In the genomic region with DNA sequence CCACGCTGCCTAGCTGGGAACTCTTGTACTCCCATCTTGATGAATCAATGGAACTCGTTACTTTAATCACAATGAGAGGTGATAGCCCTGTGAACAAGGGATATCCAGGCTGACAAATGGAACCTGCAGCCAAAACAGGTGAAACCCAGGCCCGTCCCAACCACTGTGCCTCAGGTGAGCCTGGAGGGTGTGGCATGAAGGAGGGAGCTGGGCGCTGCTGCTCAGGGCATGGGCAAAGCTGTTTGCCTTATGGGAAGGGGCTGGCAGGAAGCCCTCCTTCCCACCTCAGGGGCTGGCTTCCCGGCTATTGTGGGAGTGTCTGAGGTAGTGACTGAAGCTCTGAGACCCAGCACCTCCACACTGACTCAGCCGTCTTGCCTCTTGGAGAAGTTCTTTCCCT, we compare ENCODE assay signal across 38 cellular contexts.
"Had no signal": no experiment of that assay in that cellular context is flagged by ENCODE, and none has a peak within 500 bp of the region (broad histone marks: within the 10 kb centered on the region; RNA-seq: fewer than 3 reads in every experiment).

No MANE protein-coding gene starts in this region.

- H3K27ac Mint-ChIP-seq: activated naive CD4-positive, alpha-beta T cell treated with anti-CD3 and anti-CD28 coated beads for 36 hours; activated naive CD4-positive, alpha-beta T cell treated with anti-CD3 and anti-CD28 coated beads, Interleukin-2, amount 10 ng/mL, durations not matched to agents 7 days and 5 days; activated naive CD4-positive, alpha-beta T cell treated with anti-CD3 and anti-CD28 coated beads, Interleukin-2, amount 50 U/mL, for 24 hours; activated naive CD8-positive, alpha-beta T cell; activated naive CD8-positive, alpha-beta T cell treated with anti-CD3 and anti-CD28 coated beads for 36 hours; activated naive CD8-positive, alpha-beta T cell treated with anti-CD3 and anti-CD28 coated beads, Interleukin-2, amount 10 ng/mL, durations not matched to agents 7 days and 5 days; activated naive CD8-positive, alpha-beta T cell treated with anti-CD3 and anti-CD28 coated beads, Interleukin-2, amount 50 U/mL, for 24 hours; activated T-cell treated with anti-CD3 and anti-CD28 coated beads, Interleukin-2, amount 50 U/mL, for 24 hours; activated T-cell treated with anti-CD3 and anti-CD28 coated beads, Interleukin-2, amount 50 U/mL, for 72 hours; activated T-helper 1 cell treated with anti-CD3 and anti-CD28 coated beads, Interleukin-12 subunit alpha, Interleukin-12 subunit beta, Interleukin-2, Interleukin-4 antibody, amounts not matched to agents 30 ng/mL and 10 ng/mL and 1 ng/mL, durations not matched to agents 14 hours and 24 hours and 36 hours; activated T-helper 17 cell treated with anti-CD3 and anti-CD28 coated beads, Interleukin-2, amount 50 U/mL, for 72 hours; activated T-helper 2 cell treated with anti-CD3 and anti-CD28 coated beads, Interferon-gamma antibody, Interleukin-2, Interleukin-4, amounts not matched to agents 10 μg/mL and 5 μg/mL and 100 μg/mL, durations not matched to agents 14 hours and 24 hours and 36 hours; brain had no signal

- H3K36me3 ChIP-seq: adrenal gland, ascending aorta, brain microvascular endothelial cell, breast epithelium, cardiac muscle cell had no signal

- DNase-seq: activated effector memory CD4-positive, alpha-beta T cell treated with anti-CD3 and anti-CD28 coated beads, Interleukin-2, amount 50 U/mL, for 16 hours; activated effector memory CD4-positive, alpha-beta T cell treated with Interleukin-2 at 50 U/mL for 16 hours; activated gamma-delta T cell; activated gamma-delta T cell treated with Interleukin-2 at 50 U/mL for 16 hours; activated naive CD4-positive, alpha-beta T cell; activated naive CD4-positive, alpha-beta T cell treated with anti-CD3 and anti-CD28 coated beads for 36 hours; activated naive CD4-positive, alpha-beta T cell treated with anti-CD3 and anti-CD28 coated beads, Interleukin-2, amount 10 ng/mL, durations not matched to agents 7 days and 5 days; activated naive CD4-positive, alpha-beta T cell treated with anti-CD3 and anti-CD28 coated beads, Interleukin-2, amount 50 U/mL, for 16 hours; activated naive CD4-positive, alpha-beta T cell treated with Interleukin-2 at 50 U/mL for 16 hours; activated naive CD8-positive, alpha-beta T cell treated with anti-CD3 and anti-CD28 coated beads for 36 hours; activated naive CD8-positive, alpha-beta T cell treated with anti-CD3 and anti-CD28 coated beads, Interleukin-2, amount 10 ng/mL, durations not matched to agents 7 days and 5 days; activated naive CD8-positive, alpha-beta T cell treated with anti-CD3 and anti-CD28 coated beads, Interleukin-2, amount 50 U/mL, for 24 hours; activated T-cell treated with anti-CD3 and anti-CD28 coated beads, Interleukin-2, amount 50 U/mL, for 1 hour; activated T-cell treated with anti-CD3 and anti-CD28 coated beads, Interleukin-2, amount 50 U/mL, for 24 hours; activated T-cell treated with anti-CD3 and anti-CD28 coated beads, Interleukin-2, amount 50 U/mL, for 4 hours; activated T-cell treated with anti-CD3 and anti-CD28 coated beads, Interleukin-2, amount 50 U/mL, for 48 hours; activated T-cell treated with anti-CD3 and anti-CD28 coated beads, Interleukin-2, amount 50 U/mL, for 72 hours; adrenal gland; amniotic stem cell; amygdala; anterior cingulate cortex; aorta; body of pancreas; brain microvascular endothelial cell; caudate nucleus; central memory CD4-positive, alpha-beta T cell; cerebellar nuclear complex had no signal

- H3K36me3 Mint-ChIP-seq: activated naive CD4-positive, alpha-beta T cell treated with anti-CD3 and anti-CD28 coated beads, Interleukin-2, amount 10 ng/mL, durations not matched to agents 7 days and 5 days; activated naive CD4-positive, alpha-beta T cell treated with anti-CD3 and anti-CD28 coated beads, Interleukin-2, amount 50 U/mL, for 24 hours; activated naive CD4-positive, alpha-beta T cell treated with anti-CD3 and anti-CD28 coated beads, Interleukin-2, amount 50 U/mL, for 72 hours; activated naive CD8-positive, alpha-beta T cell; activated naive CD8-positive, alpha-beta T cell treated with anti-CD3 and anti-CD28 coated beads for 36 hours; activated naive CD8-positive, alpha-beta T cell treated with anti-CD3 and anti-CD28 coated beads, Interleukin-2, amount 10 ng/mL, durations not matched to agents 7 days and 5 days; brain had no signal

- H3K4me1 ChIP-seq: adrenal gland, ascending aorta, body of pancreas, breast epithelium had no signal

- H3K4me1 Mint-ChIP-seq: activated naive CD4-positive, alpha-beta T cell treated with anti-CD3 and anti-CD28 coated beads, Interleukin-2, amount 10 ng/mL, durations not matched to agents 7 days and 5 days; activated naive CD4-positive, alpha-beta T cell treated with anti-CD3 and anti-CD28 coated beads, Interleukin-2, amount 50 U/mL, for 24 hours; activated naive CD8-positive, alpha-beta T cell treated with anti-CD3 and anti-CD28 coated beads for 36 hours; activated naive CD8-positive, alpha-beta T cell treated with anti-CD3 and anti-CD28 coated beads, Interleukin-2, amount 10 ng/mL, durations not matched to agents 7 days and 5 days; activated T-helper 17 cell treated with anti-CD3 and anti-CD28 coated beads, Interleukin-2, amount 50 U/mL, for 72 hours; brain; central memory CD8-positive, alpha-beta T cell had no signal

- H3K9me3 ChIP-seq: adrenal gland, ascending aorta, body of pancreas, breast epithelium had no signal

- H3K27me3 Mint-ChIP-seq: activated naive CD4-positive, alpha-beta T cell treated with anti-CD3 and anti-CD28 coated beads, Interleukin-2, amount 10 ng/mL, durations not matched to agents 7 days and 5 days; activated naive CD4-positive, alpha-beta T cell treated with anti-CD3 and anti-CD28 coated beads, Interleukin-2, amount 50 U/mL, for 24 hours; activated naive CD8-positive, alpha-beta T cell; activated naive CD8-positive, alpha-beta T cell treated with anti-CD3 and anti-CD28 coated beads for 36 hours; activated naive CD8-positive, alpha-beta T cell treated with anti-CD3 and anti-CD28 coated beads, Interleukin-2, amount 50 U/mL, for 24 hours; activated T-helper 17 cell treated with anti-CD3 and anti-CD28 coated beads, Interleukin-2, amount 50 U/mL, for 72 hours; brain; central memory CD8-positive, alpha-beta T cell had no signal

- ATAC-seq: activated naive CD4-positive, alpha-beta T cell treated with anti-CD3 and anti-CD28 coated beads, Interleukin-2, amount 50 U/mL, for 72 hours; activated naive CD8-positive, alpha-beta T cell treated with anti-CD3 and anti-CD28 coated beads, Interleukin-2, amount 50 U/mL, for 24 hours; activated T-cell treated with anti-CD3 and anti-CD28 coated beads, Interleukin-2, amount 50 U/mL, for 4 hours; activated T-cell treated with anti-CD3 and anti-CD28 coated beads, Interleukin-2, amount 50 U/mL, for 72 hours; activated T-helper 17 cell treated with anti-CD3 and anti-CD28 coated beads, Interleukin-2, amount 50 U/mL, for 72 hours; body of pancreas had no signal

- H3K4me3 Mint-ChIP-seq: activated naive CD4-positive, alpha-beta T cell treated with anti-CD3 and anti-CD28 coated beads for 36 hours; activated naive CD4-positive, alpha-beta T cell treated with anti-CD3 and anti-CD28 coated beads, Interleukin-2, amount 10 ng/mL, durations not matched to agents 7 days and 5 days; activated naive CD4-positive, alpha-beta T cell treated with anti-CD3 and anti-CD28 coated beads, Interleukin-2, amount 50 U/mL, for 24 hours; activated naive CD8-positive, alpha-beta T cell; activated naive CD8-positive, alpha-beta T cell treated with anti-CD3 and anti-CD28 coated beads for 36 hours; activated naive CD8-positive, alpha-beta T cell treated with anti-CD3 and anti-CD28 coated beads, Interleukin-2, amount 10 ng/mL, durations not matched to agents 7 days and 5 days; activated naive CD8-positive, alpha-beta T cell treated with anti-CD3 and anti-CD28 coated beads, Interleukin-2, amount 50 U/mL, for 24 hours; activated T-cell treated with anti-CD3 and anti-CD28 coated beads, Interleukin-2, amount 50 U/mL, for 24 hours; activated T-cell treated with anti-CD3 and anti-CD28 coated beads, Interleukin-2, amount 50 U/mL, for 4 hours; activated T-cell treated with anti-CD3 and anti-CD28 coated beads, Interleukin-2, amount 50 U/mL, for 72 hours; activated T-helper 1 cell treated with anti-CD3 and anti-CD28 coated beads, Interleukin-12 subunit alpha, Interleukin-12 subunit beta, Interleukin-2, Interleukin-4 antibody, amounts not matched to agents 30 ng/mL and 10 ng/mL and 1 ng/mL, durations not matched to agents 14 hours and 24 hours and 36 hours; activated T-helper 17 cell treated with anti-CD3 and anti-CD28 coated beads, Interleukin-2, amount 50 U/mL, for 72 hours; brain; central memory CD8-positive, alpha-beta T cell had no signal

- H3K27ac ChIP-seq: adrenal gland, ascending aorta, body of pancreas, brain microvascular endothelial cell, breast epithelium, cardiac muscle cell had no signal

- H3K27me3 ChIP-seq: ascending aorta, body of pancreas, brain microvascular endothelial cell, cardiac muscle cell had no signal

- H3K9me3 Mint-ChIP-seq: activated naive CD4-positive, alpha-beta T cell treated with anti-CD3 and anti-CD28 coated beads for 36 hours; activated naive CD4-positive, alpha-beta T cell treated with anti-CD3 and anti-CD28 coated beads, Interleukin-2, amount 10 ng/mL, durations not matched to agents 7 days and 5 days; activated naive CD4-positive, alpha-beta T cell treated with anti-CD3 and anti-CD28 coated beads, Interleukin-2, amount 50 U/mL, for 24 hours; activated naive CD4-positive, alpha-beta T cell treated with anti-CD3 and anti-CD28 coated beads, Interleukin-2, amount 50 U/mL, for 72 hours; activated naive CD8-positive, alpha-beta T cell treated with anti-CD3 and anti-CD28 coated beads for 36 hours; activated naive CD8-positive, alpha-beta T cell treated with anti-CD3 and anti-CD28 coated beads, Interleukin-2, amount 10 ng/mL, durations not matched to agents 7 days and 5 days; activated naive CD8-positive, alpha-beta T cell treated with anti-CD3 and anti-CD28 coated beads, Interleukin-2, amount 50 U/mL, for 24 hours; activated T-cell treated with anti-CD3 and anti-CD28 coated beads, Interleukin-2, amount 50 U/mL, for 24 hours; activated T-cell treated with anti-CD3 and anti-CD28 coated beads, Interleukin-2, amount 50 U/mL, for 4 hours; activated T-cell treated with anti-CD3 and anti-CD28 coated beads, Interleukin-2, amount 50 U/mL, for 72 hours; activated T-helper 1 cell treated with anti-CD3 and anti-CD28 coated beads, Interleukin-12 subunit alpha, Interleukin-12 subunit beta, Interleukin-2, Interleukin-4 antibody, amounts not matched to agents 30 ng/mL and 10 ng/mL and 1 ng/mL, durations not matched to agents 14 hours and 24 hours and 36 hours; activated T-helper 17 cell treated with anti-CD3 and anti-CD28 coated beads, Interleukin-2, amount 50 U/mL, for 72 hours; activated T-helper 2 cell treated with anti-CD3 and anti-CD28 coated beads, Interferon-gamma antibody, Interleukin-2, Interleukin-4, amounts not matched to agents 10 μg/mL and 5 μg/mL and 100 μg/mL, durations not matched to agents 14 hours and 24 hours and 36 hours; central memory CD8-positive, alpha-beta T cell had no signal

- H3K4me3 ChIP-seq: adrenal gland, ascending aorta, body of pancreas, breast epithelium, cardiac muscle cell had no signal
